Comparison of ENCODE assay signal across 1 cellular context in genomic region chr9:125706661-125707539, GRCh38.
TF ChIP-seq lines count a peak whose summit lies in the region.

MAPKAP1 (minus strand) TSS chr9:125707208; CDS start chr9:125672574, 34,634 bp downstream.

TF ChIP-seq in HepG2, 621 proteins besides CTCF, POLR2A, EP300 and RAD21 (continued from another document and continues in another):
- TF ChIP-seq, protein P1, sequence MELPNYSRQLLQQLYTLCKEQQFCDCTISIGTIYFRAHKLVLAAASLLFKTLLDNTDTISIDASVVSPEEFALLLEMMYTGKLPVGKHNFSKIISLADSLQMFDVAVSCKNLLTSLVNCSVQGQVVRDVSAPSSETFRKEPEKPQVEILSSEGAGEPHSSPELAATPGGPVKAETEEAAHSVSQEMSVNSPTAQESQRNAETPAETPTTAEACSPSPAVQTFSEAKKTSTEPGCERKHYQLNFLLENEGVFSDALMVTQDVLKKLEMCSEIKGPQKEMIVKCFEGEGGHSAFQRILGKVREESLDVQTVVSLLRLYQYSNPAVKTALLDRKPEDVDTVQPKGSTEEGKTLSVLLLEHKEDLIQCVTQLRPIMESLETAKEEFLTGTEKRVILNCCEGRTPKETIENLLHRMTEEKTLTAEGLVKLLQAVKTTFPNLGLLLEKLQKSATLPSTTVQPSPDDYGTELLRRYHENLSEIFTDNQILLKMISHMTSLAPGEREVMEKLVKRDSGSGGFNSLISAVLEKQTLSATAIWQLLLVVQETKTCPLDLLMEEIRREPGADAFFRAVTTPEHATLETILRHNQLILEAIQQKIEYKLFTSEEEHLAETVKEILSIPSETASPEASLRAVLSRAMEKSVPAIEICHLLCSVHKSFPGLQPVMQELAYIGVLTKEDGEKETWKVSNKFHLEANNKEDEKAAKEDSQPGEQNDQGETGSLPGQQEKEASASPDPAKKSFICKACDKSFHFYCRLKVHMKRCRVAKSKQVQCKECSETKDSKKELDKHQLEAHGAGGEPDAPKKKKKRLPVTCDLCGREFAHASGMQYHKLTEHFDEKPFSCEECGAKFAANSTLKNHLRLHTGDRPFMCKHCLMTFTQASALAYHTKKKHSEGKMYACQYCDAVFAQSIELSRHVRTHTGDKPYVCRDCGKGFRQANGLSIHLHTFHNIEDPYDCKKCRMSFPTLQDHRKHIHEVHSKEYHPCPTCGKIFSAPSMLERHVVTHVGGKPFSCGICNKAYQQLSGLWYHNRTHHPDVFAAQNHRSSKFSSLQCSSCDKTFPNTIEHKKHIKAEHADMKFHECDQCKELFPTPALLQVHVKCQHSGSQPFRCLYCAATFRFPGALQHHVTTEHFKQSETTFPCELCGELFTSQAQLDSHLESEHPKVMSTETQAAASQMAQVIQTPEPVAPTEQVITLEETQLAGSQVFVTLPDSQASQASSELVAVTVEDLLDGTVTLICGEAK (IDR thresholded peaks at IDR 0.05) = peak; percentile 82
- TF ChIP-seq, protein P1 (CRISPR knock-in tag; IDR thresholded peaks at IDR 0.05) = no peak
- TF ChIP-seq, protein P2, sequence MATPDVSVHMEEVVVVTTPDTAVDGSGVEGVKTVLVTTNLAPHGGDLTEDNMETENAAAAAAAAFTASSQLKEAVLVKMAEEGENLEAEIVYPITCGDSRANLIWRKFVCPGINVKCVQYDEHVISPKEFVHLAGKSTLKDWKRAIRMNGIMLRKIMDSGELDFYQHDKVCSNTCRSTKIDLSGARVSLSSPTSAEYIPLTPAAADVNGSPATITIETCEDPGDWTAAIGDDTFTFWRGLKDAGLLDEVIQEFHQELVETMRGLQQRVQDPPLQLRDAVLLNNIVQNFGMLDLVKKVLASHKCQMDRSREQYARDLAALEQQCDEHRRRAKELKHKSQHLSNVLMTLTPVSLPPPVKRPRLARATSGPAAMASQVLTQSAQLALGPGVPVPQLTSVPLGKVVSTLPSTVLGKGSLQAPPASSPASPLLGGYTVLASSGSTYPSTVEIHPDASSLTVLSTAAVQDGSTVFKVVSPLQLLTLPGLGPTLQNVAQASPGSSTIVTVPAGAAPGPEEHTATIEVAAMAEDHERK (CRISPR knock-in tag; IDR thresholded peaks at IDR 0.05; ENCODE audit: low read depth) = 0 out of 2 replicates have a peak, but pooled peaks have one; percentile 57
- TF ChIP-seq RBFOX2 (IDR thresholded peaks at IDR 0.05; ENCODE audit: low read depth, low read length) (peak; percentile 97), ZFP37 (CRISPR knock-in tag; IDR thresholded peaks at IDR 0.05; ENCODE audit: borderline replicate concordance) (no peak), RBM39 (IDR thresholded peaks at IDR 0.05; ENCODE audit: low read depth, low read length, poor library complexity, severe bottlenecking) (peak; percentile 52), GFI1 (CRISPR knock-in tag; IDR thresholded peaks at IDR 0.05; ENCODE audit: borderline replicate concordance) (no peak; the same call in 1 of the 2 replicates), KDM4B (CRISPR knock-in tag; IDR thresholded peaks at IDR 0.05) (no peak), HOXD1 (CRISPR knock-in tag; IDR thresholded peaks at IDR 0.05) (no peak; the same call in 1 of the 2 replicates), ZNF768 (CRISPR knock-in tag; IDR thresholded peaks at IDR 0.05) (0 out of 2 replicates have a peak, but pooled peaks have one; percentile 72), ZFX (CRISPR knock-in tag; IDR thresholded peaks at IDR 0.05; ENCODE audit: low read depth) (peak; percentile 86), HNF4G (IDR thresholded peaks at IDR 0.05; ENCODE audit: borderline replicate concordance, low read depth, low read length) (no peak), HNF4G (CRISPR knock-in tag; IDR thresholded peaks at IDR 0.05; ENCODE audit: borderline replicate concordance, low read depth) (no peak), ZNF557 (CRISPR knock-in tag; IDR thresholded peaks at IDR 0.05) (no peak), ZNF225 (CRISPR knock-in tag; IDR thresholded peaks at IDR 0.05) (no peak), SOX13 (IDR thresholded peaks at IDR 0.05) (no peak), SOX13 (CRISPR knock-in tag; conservative IDR thresholded peaks at IDR 0.05 in 1 of 2, IDR thresholded peaks at IDR 0.05 in 1 of 2) (no peak), CBFB (CRISPR knock-in tag; IDR thresholded peaks at IDR 0.05) (0 out of 2 replicates have a peak, but pooled peaks have one; percentile 38), ZNF251 (CRISPR knock-in tag; IDR thresholded peaks at IDR 0.05) (no peak), DNMT1 (CRISPR knock-in tag; IDR thresholded peaks at IDR 0.05) (no peak), ZNF7 (CRISPR knock-in tag; IDR thresholded peaks at IDR 0.05) (no peak), HNRNPL (IDR thresholded peaks at IDR 0.05; ENCODE audit: low read depth, low read length) (no peak), ZNF263 (CRISPR knock-in tag; IDR thresholded peaks at IDR 0.05) (no peak), ZBTB3 (CRISPR knock-in tag; IDR thresholded peaks at IDR 0.05; ENCODE audit: borderline replicate concordance, low read depth) (no peak), CHD4 (IDR thresholded peaks at IDR 0.05; ENCODE audit: borderline replicate concordance, low read length) (no peak), ZFP82 (CRISPR knock-in tag; IDR thresholded peaks at IDR 0.05; ENCODE audit: borderline replicate concordance) (peak; percentile 64; the same call in 1 of the 2 replicates), DNMT3B (CRISPR knock-in tag; conservative IDR thresholded peaks at IDR 0.05) (no peak), ZFP36 (IDR thresholded peaks at IDR 0.05; ENCODE audit: borderline replicate concordance, low read depth, low read length, partially characterized antibody) (no peak), BATF2 (CRISPR knock-in tag; IDR thresholded peaks at IDR 0.05) (no peak), KDM3A (CRISPR knock-in tag; IDR thresholded peaks at IDR 0.05; ENCODE audit: low read depth) (peak; percentile 82; the same call in 1 of the 2 replicates), GATAD1 (CRISPR knock-in tag; IDR thresholded peaks at IDR 0.05) (peak; percentile 87), MTA1 (CRISPR knock-in tag; IDR thresholded peaks at IDR 0.05; ENCODE audit: borderline replicate concordance) (no peak), SMAD3 (CRISPR knock-in tag; IDR thresholded peaks at IDR 0.05) (peak; percentile 41; the same call in 1 of the 2 replicates), ZNF790 (CRISPR knock-in tag; IDR thresholded peaks at IDR 0.05; ENCODE audit: borderline replicate concordance) (peak; percentile 36; the same call in 1 of the 2 replicates), ZMYM2 (CRISPR knock-in tag; IDR thresholded peaks at IDR 0.05) (no peak), HNRNPH1 (optimal IDR thresholded peaks at IDR 0.05; ENCODE audit: low read depth, low read length) (no peak), BHLHE40 (IDR thresholded peaks at IDR 0.05; ENCODE audit: low read length) (no peak), ZNF143 (CRISPR knock-in tag; IDR thresholded peaks at IDR 0.05) (no peak), NR2F1 (CRISPR knock-in tag; IDR thresholded peaks at IDR 0.05) (no peak), IKZF4 (CRISPR knock-in tag; IDR thresholded peaks at IDR 0.05; ENCODE audit: borderline replicate concordance, low read depth, not compliant biosample characterization) (no peak), RARA (CRISPR knock-in tag; IDR thresholded peaks at IDR 0.05) (no peak), TBL1XR1 (IDR thresholded peaks at IDR 0.05; ENCODE audit: borderline replicate concordance, low read length, partially characterized antibody) (peak; percentile 50), ZNF567 (CRISPR knock-in tag; IDR thresholded peaks at IDR 0.05; ENCODE audit: borderline replicate concordance) (no peak), BRD4 (CRISPR knock-in tag; IDR thresholded peaks at IDR 0.05) (no peak), ZNF530 (CRISPR knock-in tag; IDR thresholded peaks at IDR 0.05; ENCODE audit: low read depth) (no peak), SIX1 (CRISPR knock-in tag; IDR thresholded peaks at IDR 0.05; ENCODE audit: borderline replicate concordance) (no peak), JARID2 (CRISPR knock-in tag; IDR thresholded peaks at IDR 0.05; ENCODE audit: insufficient replicate concordance) (no peak), POLR2AphosphoS5 (IDR thresholded peaks at IDR 0.05; ENCODE audit: low read depth, low read length) (peak; percentile 90), NFE2L2 (IDR thresholded peaks at IDR 0.05; ENCODE audit: low read length) (no peak), TIGD3 (CRISPR knock-in tag; IDR thresholded peaks at IDR 0.05; ENCODE audit: borderline replicate concordance) (no peak), TOPORS (CRISPR knock-in tag; IDR thresholded peaks at IDR 0.05) (no peak), SMARCE1 (IDR thresholded peaks at IDR 0.05; ENCODE audit: borderline replicate concordance) (no peak)
- TF ChIP-seq, protein P3, sequence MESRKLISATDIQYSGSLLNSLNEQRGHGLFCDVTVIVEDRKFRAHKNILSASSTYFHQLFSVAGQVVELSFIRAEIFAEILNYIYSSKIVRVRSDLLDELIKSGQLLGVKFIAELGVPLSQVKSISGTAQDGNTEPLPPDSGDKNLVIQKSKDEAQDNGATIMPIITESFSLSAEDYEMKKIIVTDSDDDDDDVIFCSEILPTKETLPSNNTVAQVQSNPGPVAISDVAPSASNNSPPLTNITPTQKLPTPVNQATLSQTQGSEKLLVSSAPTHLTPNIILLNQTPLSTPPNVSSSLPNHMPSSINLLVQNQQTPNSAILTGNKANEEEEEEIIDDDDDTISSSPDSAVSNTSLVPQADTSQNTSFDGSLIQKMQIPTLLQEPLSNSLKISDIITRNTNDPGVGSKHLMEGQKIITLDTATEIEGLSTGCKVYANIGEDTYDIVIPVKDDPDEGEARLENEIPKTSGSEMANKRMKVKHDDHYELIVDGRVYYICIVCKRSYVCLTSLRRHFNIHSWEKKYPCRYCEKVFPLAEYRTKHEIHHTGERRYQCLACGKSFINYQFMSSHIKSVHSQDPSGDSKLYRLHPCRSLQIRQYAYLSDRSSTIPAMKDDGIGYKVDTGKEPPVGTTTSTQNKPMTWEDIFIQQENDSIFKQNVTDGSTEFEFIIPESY (CRISPR knock-in tag; IDR thresholded peaks at IDR 0.05) = no peak
- TF ChIP-seq, protein P4, sequence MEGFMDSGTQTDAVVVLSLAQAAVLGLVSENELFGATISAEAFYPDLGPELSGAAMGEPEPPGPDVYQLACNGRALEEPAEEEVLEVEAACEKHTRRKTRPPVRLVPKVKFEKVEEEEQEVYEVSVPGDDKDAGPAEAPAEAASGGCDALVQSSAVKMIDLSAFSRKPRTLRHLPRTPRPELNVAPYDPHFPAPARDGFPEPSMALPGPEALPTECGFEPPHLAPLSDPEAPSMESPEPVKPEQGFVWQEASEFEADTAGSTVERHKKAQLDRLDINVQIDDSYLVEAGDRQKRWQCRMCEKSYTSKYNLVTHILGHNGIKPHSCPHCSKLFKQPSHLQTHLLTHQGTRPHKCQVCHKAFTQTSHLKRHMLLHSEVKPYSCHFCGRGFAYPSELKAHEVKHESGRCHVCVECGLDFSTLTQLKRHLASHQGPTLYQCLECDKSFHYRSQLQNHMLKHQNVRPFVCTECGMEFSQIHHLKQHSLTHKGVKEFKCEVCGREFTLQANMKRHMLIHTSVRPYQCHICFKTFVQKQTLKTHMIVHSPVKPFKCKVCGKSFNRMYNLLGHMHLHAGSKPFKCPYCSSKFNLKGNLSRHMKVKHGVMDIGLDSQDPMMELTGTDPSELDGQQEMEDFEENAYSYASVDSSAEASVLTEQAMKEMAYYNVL (CRISPR knock-in tag; IDR thresholded peaks at IDR 0.05; ENCODE audit: borderline replicate concordance) = no peak; the same call in 1 of the 2 replicates
- TF ChIP-seq, protein P5, sequence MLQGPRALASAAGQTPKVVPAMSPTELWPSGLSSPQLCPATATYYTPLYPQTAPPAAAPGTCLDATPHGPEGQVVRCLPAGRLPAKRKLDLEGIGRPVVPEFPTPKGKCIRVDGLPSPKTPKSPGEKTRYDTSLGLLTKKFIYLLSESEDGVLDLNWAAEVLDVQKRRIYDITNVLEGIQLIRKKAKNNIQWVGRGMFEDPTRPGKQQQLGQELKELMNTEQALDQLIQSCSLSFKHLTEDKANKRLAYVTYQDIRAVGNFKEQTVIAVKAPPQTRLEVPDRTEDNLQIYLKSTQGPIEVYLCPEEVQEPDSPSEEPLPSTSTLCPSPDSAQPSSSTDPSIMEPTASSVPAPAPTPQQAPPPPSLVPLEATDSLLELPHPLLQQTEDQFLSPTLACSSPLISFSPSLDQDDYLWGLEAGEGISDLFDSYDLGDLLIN (CRISPR knock-in tag; IDR thresholded peaks at IDR 0.05; ENCODE audit: borderline replicate concordance) = no peak
